In the genomic region with DNA sequence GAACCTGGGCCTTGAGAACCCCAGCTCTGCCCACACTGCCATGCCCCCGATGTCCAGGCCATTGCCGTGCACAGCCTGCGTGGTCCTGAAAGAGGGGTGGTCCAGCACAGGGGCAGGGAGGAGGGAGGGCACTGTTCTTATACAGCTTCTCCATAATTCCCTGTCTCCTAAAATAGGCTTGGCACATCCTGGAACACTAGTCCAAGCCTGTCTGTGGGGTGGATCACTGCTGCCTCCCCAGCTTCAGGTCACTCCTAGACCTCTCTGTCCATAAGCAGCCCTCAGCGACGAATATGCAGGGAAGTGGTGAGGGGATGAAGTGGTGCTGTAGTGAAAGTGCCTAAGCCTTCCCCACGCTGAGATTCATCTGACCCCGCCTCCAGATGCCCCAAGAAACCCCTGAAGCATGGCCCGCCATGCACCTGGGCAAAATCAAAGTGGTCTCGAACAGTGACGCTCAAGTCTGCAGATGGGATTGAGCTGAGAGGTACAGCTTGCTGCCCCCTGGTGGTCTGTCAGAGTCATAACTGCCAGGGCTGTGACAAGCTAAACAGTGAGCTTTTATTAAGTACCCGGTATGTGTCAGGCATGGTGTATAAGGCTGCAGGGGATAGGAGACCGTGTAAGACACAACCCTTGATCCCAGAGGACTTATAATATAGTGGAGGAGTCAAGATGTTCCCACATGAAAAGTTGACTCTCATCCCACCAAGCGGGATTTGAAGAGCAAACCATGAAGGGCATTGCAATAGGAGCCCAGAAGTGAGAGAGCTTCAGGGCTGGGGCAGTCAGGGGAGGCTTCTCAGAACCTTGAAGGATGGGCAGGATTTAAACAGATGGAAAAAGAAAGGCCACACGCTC, we compare ENCODE assay signal across 7 cellular contexts.
DNase-seq lines count a peak whose midpoint lies in the region; ATAC-seq, FAIRE-seq and TF ChIP-seq lines count a peak whose summit lies in the region.

No MANE protein-coding gene starts in this region.

- no peak for TF ChIP-seq EP300 in GM12878 (IDR thresholded peaks at IDR 0.05; ENCODE audit: borderline replicate concordance in 1 of 2, control insufficient read depth in 1 of 2, low read depth in 2 of 2, low read length in 2 of 2)

- no peaks in the 10 kb centered on the region for H4K20me1 ChIP-seq in GM12878 (ENCODE audit: control insufficient read depth, insufficient read depth)

- no peaks in the 10 kb centered on the region for H3K36me3 ChIP-seq in GM12878 (ENCODE audit: control insufficient read depth in 2 of 2, insufficient read depth in 2 of 2, low read length in 1 of 2)

- peak; percentile 46 for ATAC-seq in GM18499 (IDR thresholded peaks at IDR 0.05; ENCODE audit: insufficient read depth, unreplicated experiment)
- peak; percentile 59 for ATAC-seq in HG02943 (IDR thresholded peaks at IDR 0.05; ENCODE audit: low read depth, unreplicated experiment)
- peak; percentile 75 for ATAC-seq in GM12878

- peak; percentile 80 to 94 (median 89) for TF ChIP-seq CTCF in GM12878 (IDR thresholded peaks at IDR 0.05 in 2 of 3, conservative IDR thresholded peaks at IDR 0.05 in 1 of 3; ENCODE audit: control insufficient read depth in 2 of 3, extremely low read depth in 1 of 3, insufficient read depth in 1 of 3, low read depth in 3 of 3, low read length in 3 of 3)

- in situ Hi-C loops in GM12878 (cut with MboI), result loop anchor here (5.0 to 25.0 kb wide), 2 partner anchors 92 to 722 kb away; partner anchors contain the start of gene TOR3A

- POLR2A ChIA-PET in GM12878 (lab: Charles Lee), result interaction anchor here (1.4 kb wide), 1 partner anchor 104 kb away, joined by 4 read pairs; no protein-coding TSS in a partner anchor

- RAD21 ChIA-PET in GM12878 (lab: Charles Lee; ENCODE audit: unreplicated experiment), result interaction anchor here (0.7 to 13.1 kb wide), 20 partner anchors 9 to 733 kb away, joined by 3 to 474 read pairs (median 4); no protein-coding TSS in a partner anchor

- TF ChIP-seq RAD21 in GM12878 (IDR thresholded peaks at IDR 0.05; ENCODE audit: insufficient read depth, low read depth, low read length), result peak; percentile 73

- peak; percentile 36 for FAIRE-seq in TTC549 (lab: Jason Lieb, UNC)
- FAIRE-seq in GM12878 (lab: Jason Lieb, UNC), result peak; percentile 93

- TF ChIP-seq POLR2A in GM12878 (IDR thresholded peaks at IDR 0.05; ENCODE audit: low read depth, low read length), result no peak

- H3K27me3 ChIP-seq in GM12878 (replicated peaks in 1 of 2; ENCODE audit: control insufficient read depth in 2 of 2, insufficient read depth in 2 of 2, low read length in 1 of 2), result peaks cover 0 to 4% of the 10 kb centered on the region in 2 experiments; a peak in 2 of 4 replicates

- H3K27ac ChIP-seq in GM12878 (ENCODE audit: control insufficient read depth, insufficient read depth), result no peak overlapping the region

- no peak overlapping the region for H3K4me2 ChIP-seq in GM12878 (ENCODE audit: control insufficient read depth, insufficient read depth)

- no peaks in the 10 kb centered on the region for H3K79me2 ChIP-seq in GM12878 (ENCODE audit: control insufficient read depth, insufficient read depth, low read length)

- H3K4me1 ChIP-seq in GM12878 (ENCODE audit: control insufficient read depth, insufficient read depth, low read length), result peaks cover 3% of the 10 kb centered on the region; the same call in 1 of the 2 replicates

- DNase-seq in NCI-H2029 treated with DMSO at 0.1 percent for 48 hours (lab: John Stamatoyannopoulos, UW), result peak; percentile 42
- DNase-seq in GM12878 (ENCODE audit: low read depth, low spot score), result peak; percentile 26
- DNase-seq in iPS-NIHi11 (ENCODE audit: low spot score), result peak; percentile 81
- peak; percentile 38 to 42 for DNase-seq in stimulated activated CD4-positive, alpha-beta T cell treated with anti-CD3 and anti-CD28 coated beads, Interleukin-15, amount 100 ng/mL, for 1 hour (ENCODE audit: low read depth in 1 of 2, low spot score in 1 of 2)

- no peak overlapping the region for H2AFZ ChIP-seq in GM12878 (ENCODE audit: control insufficient read depth, low read depth, low read length)

- H3K9me3 ChIP-seq in GM12878 (replicated peaks; ENCODE audit: control insufficient read depth, insufficient read depth, low read length), result no peaks in the 10 kb centered on the region

- SMC1A ChIA-PET in GM12878 (lab: Charles Lee; ENCODE audit: uncharacterized antibody, unreplicated experiment), result interaction anchor here (0.6 to 10.8 kb wide), 27 partner anchors 8 to 731 kb away, joined by 3 to 295 read pairs (median 4); no protein-coding TSS in a partner anchor

- WGBS in GM12878 (ENCODE audit: insufficient coverage, insufficient replicate concordance, low lambda C conversion rate, missing lambda C conversion rate), result 30% methylated on average over 14 of the region's 14 CpGs

- no peak overlapping the region for H3K4me3 ChIP-seq in GM12878

- intact Hi-C loops in GM12878 (cut with micrococcal nuclease; ENCODE audit: unreplicated experiment), result loop anchor here (1.0 kb wide), 1 partner anchor 103 kb away; no protein-coding TSS in a partner anchor

- no TSS peak for BruUV-seq in GM12878 (replicated peaks; lab: Mats Ljungman, UMichigan)

- no peak overlapping the region for H3K9ac ChIP-seq in GM12878 (ENCODE audit: control insufficient read depth, insufficient read depth, low read length)

- CTCF ChIA-PET in GM12878 (lab: Yijun Ruan, JAX), result interaction anchor here (0.6 to 19.2 kb wide), 56 partner anchors 11 to 1499 kb away, joined by 3 to 938 read pairs (median 4); no protein-coding TSS in a partner anchor

TF ChIP-seq in GM12878, 131 proteins besides CTCF, POLR2A, EP300 and RAD21:
- TF ChIP-seq ATF7 (IDR thresholded peaks at IDR 0.05; ENCODE audit: low read depth), result no peak
- 0 out of 3 replicates have a peak, but pooled peaks have one; percentile 13 for TF ChIP-seq POU2F2 (IDR thresholded peaks at IDR 0.05; ENCODE audit: borderline replicate concordance, low read depth, low read length)
- 0 out of 2 replicates have a peak, but pooled peaks have one; percentile 32 for TF ChIP-seq YY1 (IDR thresholded peaks at IDR 0.05; ENCODE audit: low read depth, low read length)
- TF ChIP-seq ZZZ3 (IDR thresholded peaks at IDR 0.05; ENCODE audit: control insufficient read depth, insufficient read length, low read depth), result no peak
- TF ChIP-seq SMC3 (IDR thresholded peaks at IDR 0.05; ENCODE audit: borderline replicate concordance, low read length), result peak; percentile 88

Comparison
In these comparisons a context has a peak if more than half of its experiments do, and no peak if none do; other contexts are left out.
1. DNase-seq: peak in every context shown above with its lines; median percentile 81 in iPS-NIHi11; 42 in NCI-H2029 treated with DMSO at 0.1 percent for 48 hours; 40 in stimulated activated CD4-positive, alpha-beta T cell treated with anti-CD3 and anti-CD28 coated beads, Interleukin-15, amount 100 ng/mL, for 1 hour; 26 in GM12878.